Comparison of ENCODE assay signal across 1 cellular context in genomic region chr20:50172347-50173013, GRCh38.
TF ChIP-seq lines count a peak whose summit lies in the region.

No MANE protein-coding gene starts in this region.

TF ChIP-seq in HepG2, 621 proteins besides CTCF, POLR2A, EP300 and RAD21 (continued from another document and continues in another):
- TF ChIP-seq ZBTB40 (IDR thresholded peaks at IDR 0.05), result no peak
- peak; percentile 92 for TF ChIP-seq ZBTB40 (CRISPR knock-in tag; IDR thresholded peaks at IDR 0.05)
- no peak for TF ChIP-seq SOX13 (IDR thresholded peaks at IDR 0.05)
- TF ChIP-seq SOX13 (CRISPR knock-in tag; conservative IDR thresholded peaks at IDR 0.05 in 1 of 2, IDR thresholded peaks at IDR 0.05 in 1 of 2), result peak in 1 of 2 experiments; percentile 66; a peak in 2 of 4 replicates
- peak; percentile 60; the same call in 1 of the 2 replicates for TF ChIP-seq E2F2 (CRISPR knock-in tag; IDR thresholded peaks at IDR 0.05; ENCODE audit: borderline replicate concordance)
- peak; percentile 95 for TF ChIP-seq ZNF142 (CRISPR knock-in tag; IDR thresholded peaks at IDR 0.05)
- TF ChIP-seq PRDM4 (CRISPR knock-in tag; IDR thresholded peaks at IDR 0.05; ENCODE audit: borderline replicate concordance), result no peak
- TF ChIP-seq PCBP2 (optimal IDR thresholded peaks at IDR 0.05; ENCODE audit: low read depth, low read length, poor library complexity, severe bottlenecking), result no peak
- TF ChIP-seq AKAP8 (CRISPR knock-in tag; IDR thresholded peaks at IDR 0.05), result no peak; the same call in 1 of the 2 replicates
- peak; percentile 97 for TF ChIP-seq ZNF547 (CRISPR knock-in tag; IDR thresholded peaks at IDR 0.05)
- no peak; the same call in 1 of the 2 replicates for TF ChIP-seq ZNF572 (CRISPR knock-in tag; IDR thresholded peaks at IDR 0.05)
- TF ChIP-seq ATF5 (CRISPR knock-in tag; IDR thresholded peaks at IDR 0.05; ENCODE audit: low read depth), result 0 out of 2 replicates have a peak, but pooled peaks have one; percentile 65
- peak; percentile 77; the same call in 1 of the 2 replicates for TF ChIP-seq GFI1 (CRISPR knock-in tag; IDR thresholded peaks at IDR 0.05; ENCODE audit: borderline replicate concordance)
- TF ChIP-seq ZNF558 (CRISPR knock-in tag; IDR thresholded peaks at IDR 0.05; ENCODE audit: borderline replicate concordance), result peak; percentile 84; the same call in 1 of the 2 replicates
- TF ChIP-seq ZNF282 (IDR thresholded peaks at IDR 0.05; ENCODE audit: partially characterized antibody), result no peak
- no peak for TF ChIP-seq SRF (IDR thresholded peaks at IDR 0.05; ENCODE audit: low read depth, low read length)
- TF ChIP-seq KAT2B (IDR thresholded peaks at IDR 0.05; ENCODE audit: borderline replicate concordance, low read depth, low read length), result no peak
- TF ChIP-seq ZNF329 (CRISPR knock-in tag; IDR thresholded peaks at IDR 0.05; ENCODE audit: low read depth), result no peak
- TF ChIP-seq ZNF562 (CRISPR knock-in tag; IDR thresholded peaks at IDR 0.05; ENCODE audit: borderline replicate concordance), result no peak
- TF ChIP-seq HNRNPLL (IDR thresholded peaks at IDR 0.05; ENCODE audit: low read depth, low read length, poor library complexity, severe bottlenecking), result peak; percentile 91
- peak; percentile 99 for TF ChIP-seq ZFX (CRISPR knock-in tag; IDR thresholded peaks at IDR 0.05; ENCODE audit: low read depth)
- TF ChIP-seq NR2F6 (IDR thresholded peaks at IDR 0.05), result no peak
- peak; percentile 69 for TF ChIP-seq NR2F6 (CRISPR knock-in tag; IDR thresholded peaks at IDR 0.05)
- TF ChIP-seq EEA1 (CRISPR knock-in tag; IDR thresholded peaks at IDR 0.05; ENCODE audit: borderline replicate concordance), result peak; percentile 88; the same call in 1 of the 2 replicates
- TF ChIP-seq PATZ1 (CRISPR knock-in tag; IDR thresholded peaks at IDR 0.05), result peak; percentile 94
